Comparison of ENCODE assay signal across 1 cellular context in genomic region chr19:8456064-8456463, GRCh38.
TF ChIP-seq lines count a peak whose summit lies in the region.

No MANE protein-coding gene starts in this region.

TF ChIP-seq in K562, 482 proteins besides CTCF, POLR2A, EP300 and RAD21:
- TF ChIP-seq SMC3 (conservative IDR thresholded peaks at IDR 0.05; ENCODE audit: insufficient read depth, low read depth, low read length) (0 out of 2 replicates have a peak, but pooled peaks have one; percentile 17), CREB1 (IDR thresholded peaks at IDR 0.05) (no peak), CREB1 (CRISPR knock-in tag; IDR thresholded peaks at IDR 0.05) (no peak)
